Comparison of ENCODE assay signal across 8 cellular contexts in the genomic region with DNA sequence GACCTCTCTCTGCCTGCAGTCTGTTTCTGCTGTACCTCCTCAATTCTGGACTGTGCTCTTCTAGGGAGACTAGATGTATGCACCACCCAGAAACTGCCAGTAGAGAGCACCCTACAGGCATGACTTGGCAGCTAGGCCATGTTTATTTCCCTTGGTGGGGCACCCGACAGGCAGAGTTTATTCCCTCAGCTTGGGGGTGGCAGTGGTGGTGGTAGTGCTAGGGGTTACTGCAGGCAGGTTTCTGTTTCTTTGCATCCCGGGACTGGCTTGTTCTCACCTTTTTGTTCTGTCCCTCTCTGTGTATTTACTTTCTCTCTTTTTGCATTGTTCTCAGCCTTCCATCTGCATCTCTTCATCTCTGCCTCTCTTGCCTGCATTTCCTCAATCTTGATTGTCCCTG. TPM values are rescaled to one million over a fixed set of nuclear protein-coding genes. Genes with fewer than 3 reads are reported as not detected.
A peak's percentile ranks its signal among the peaks of the same experiment; 100 is the strongest.
DNase-seq lines count a peak whose midpoint lies in the region; ATAC-seq and TF ChIP-seq lines count a peak whose summit lies in the region.
"Had no signal": no experiment of that assay in that cellular context is flagged by ENCODE, and none has a peak within 500 bp of the region (broad histone marks: within the 10 kb centered on the region; RNA-seq: fewer than 3 reads in every experiment).

No MANE protein-coding gene starts in this region.

- peak overlapping the region; percentile 13 for H3K27ac Mint-ChIP-seq in activated naive CD8-positive, alpha-beta T cell

- H3K4me3 Mint-ChIP-seq in activated naive CD8-positive, alpha-beta T cell = no peak overlapping the region

- H3K4me3 ChIP-seq in GM12865 (ENCODE audit: low read depth, low read length) (no peak overlapping the region), HUES6 (ENCODE audit: low read depth, low read length) (peak overlapping the region; percentile 4; the same call in 1 of the 2 replicates), ovary (no peak overlapping the region)
- H3K4me3 ChIP-seq: skin epidermis had no signal

- no peaks in the 10 kb centered on the region for H3K9me3 Mint-ChIP-seq in activated naive CD8-positive, alpha-beta T cell (ENCODE audit: low read depth)

- H3K27me3 ChIP-seq in HUES6 (ENCODE audit: control insufficient read depth, insufficient read depth, low read length) = no peaks in the 10 kb centered on the region
- H3K27me3 ChIP-seq in ovary = no peaks in the 10 kb centered on the region

- no peaks in the 10 kb centered on the region for H3K9me3 ChIP-seq in HUES6 (ENCODE audit: control insufficient read depth, insufficient read depth, low read depth, low read length)
- no peaks in the 10 kb centered on the region for H3K9me3 ChIP-seq in ovary

- H3K4me1 ChIP-seq in HUES6 (ENCODE audit: control insufficient read depth, insufficient read depth, low read length) (peaks cover 14% of the 10 kb centered on the region), ovary (ENCODE audit: insufficient read depth) (peaks cover 6% of the 10 kb centered on the region)

- H3K9ac ChIP-seq in HUES6 (ENCODE audit: low read length) = no peak overlapping the region

- H3K36me3 ChIP-seq in HUES6 (ENCODE audit: control insufficient read depth, insufficient read depth, low read length) (peaks cover 30% of the 10 kb centered on the region), ovary (no peaks in the 10 kb centered on the region)

- no peak for TF ChIP-seq EP300 in ovary (IDR thresholded peaks at IDR 0.05)

- intact Hi-C loops in ovary (cut with DNase I) = no loop called here

- H3K27ac ChIP-seq in HUES6 (ENCODE audit: low read depth, low read length) (no peak overlapping the region), ovary (peak overlapping the region in 1 of 2 donors; percentile 44)

- no peak for TF ChIP-seq POLR2A in ovary (IDR thresholded peaks at IDR 0.05)

- no peaks in the 10 kb centered on the region for H3K27me3 Mint-ChIP-seq in activated naive CD8-positive, alpha-beta T cell

- WGBS in ovary, 3 donors = 0 to 2% (median 1%) methylated on average over 2 of the region's 2 CpGs

- no peaks in the 10 kb centered on the region for H3K36me3 Mint-ChIP-seq in activated naive CD8-positive, alpha-beta T cell

- DNase-seq in GM12865 (ENCODE audit: low read depth) (peak; percentile 78), SK-N-DZ (ENCODE audit: low spot score) (peak; percentile 80), glomerular visceral epithelial cell (ENCODE audit: extremely low spot score) (peak; percentile 51), ovary (peak; percentile 57 to 78 (median 65))

- peaks cover 26% of the 10 kb centered on the region for H3K4me1 Mint-ChIP-seq in activated naive CD8-positive, alpha-beta T cell (ENCODE audit: low read depth)

- no peak for ATAC-seq in HG02763 (IDR thresholded peaks at IDR 0.05; ENCODE audit: unreplicated experiment)

- TF ChIP-seq CTCF in GM12865 (IDR thresholded peaks at IDR 0.05; ENCODE audit: insufficient read depth, low read depth, low read length, missing control alignments) (peak; percentile 78), ovary (IDR thresholded peaks at IDR 0.05) (peak; percentile 27 to 72 (median 69))

RNA-seq across cellular contexts. Expression of a gene that starts 13.6 kb away (rescaled TPM):
- 11.2 and 12.7 TPM in 2 replicates for polyA plus RNA-seq in SK-N-DZ (2014; cell fraction: cytosol; rRNA removed)
- 60.3 and 78.8 TPM in 2 replicates for polyA plus RNA-seq in SK-N-DZ (2014; cell fraction: nucleus; rRNA removed)
- 10 to 100 TPM; 29.8 to 72.6 (median 43.3) TPM for total RNA-seq in ovary
- 10 to 100 TPM; 13.4 to 31.4 TPM for polyA plus RNA-seq in ovary

RNA-seq across cellular contexts. Expression of a gene that starts 31.5 kb away (rescaled TPM):
- 0.10 and 0.48 TPM in 2 replicates for polyA plus RNA-seq in SK-N-DZ (2014; cell fraction: cytosol; rRNA removed)
- polyA plus RNA-seq in SK-N-DZ (2014; cell fraction: nucleus; rRNA removed) = 0.25 TPM in 1 of 2 replicates, not detected in the other
- total RNA-seq in ovary = 1 to 10 TPM in 2 of 7 donors, under 1 TPM in 5; 0.11 to 1.5 (median 0.84) TPM
- under 1 TPM; 0.38 to 0.46 TPM for polyA plus RNA-seq in ovary
